Comparison of ENCODE assay signal across 24 cellular contexts in genomic region chr5:179408646-179409045, GRCh38.
DNase-seq lines count a peak whose midpoint lies in the region; ATAC-seq and TF ChIP-seq lines count a peak whose summit lies in the region.
"Had no signal": no experiment of that assay in that cellular context is flagged by ENCODE, and none has a peak within 500 bp of the region (broad histone marks: within the 10 kb centered on the region; RNA-seq: fewer than 3 reads in every experiment).

No MANE protein-coding gene starts in this region.

- no peak overlapping the region for H3K4me2 ChIP-seq in mesenchymal stem cell (ENCODE audit: low read length, poor library complexity, severe bottlenecking)
- H3K4me2 ChIP-seq: BLaER1, GM23338 had no signal

- H4K91ac ChIP-seq in mesenchymal stem cell (ENCODE audit: low read length) = no peak overlapping the region

- H3K4me3 Mint-ChIP-seq in type B pancreatic cell = no peak overlapping the region
- H3K4me3 Mint-ChIP-seq: CD4-positive, CD25-positive, alpha-beta regulatory T cell; GM23338; HFFc6 had no signal

- peak overlapping the region; percentile 30 for H4K8ac ChIP-seq in mesenchymal stem cell (ENCODE audit: low read length)

- H3K36me3 ChIP-seq in H7 (replicated peaks; ENCODE audit: control insufficient read depth, insufficient read depth, low read length) = no peaks in the 10 kb centered on the region
- no peaks in the 10 kb centered on the region for H3K36me3 ChIP-seq in mesenchymal stem cell (ENCODE audit: control insufficient read depth in 1 of 2, insufficient read depth in 2 of 2, low read depth in 1 of 2, low read length in 2 of 2)
- H3K36me3 ChIP-seq: BLaER1, HAP-1 had no signal

- no peak overlapping the region for H3K27ac Mint-ChIP-seq in type B pancreatic cell
- H3K27ac Mint-ChIP-seq: GM23338, HFFc6 had no signal

- no peak overlapping the region for H3K18ac ChIP-seq in mesenchymal stem cell (ENCODE audit: low read depth in 1 of 2, low read length in 2 of 2)

- no peak overlapping the region for H2AK5ac ChIP-seq in mesenchymal stem cell (ENCODE audit: low read length, severe bottlenecking)

- H3K4ac ChIP-seq in mesenchymal stem cell (ENCODE audit: low read depth in 1 of 2, low read length in 2 of 2) = no peak overlapping the region

- no peaks in the 10 kb centered on the region for H3K4me1 ChIP-seq in mesenchymal stem cell (ENCODE audit: control insufficient read depth, insufficient read depth, low read depth, low read length)
- no peaks in the 10 kb centered on the region for H3K4me1 ChIP-seq in foreskin keratinocyte
- H3K4me1 ChIP-seq: HAP-1 had no signal

- no peaks in the 10 kb centered on the region for H3K79me1 ChIP-seq in mesenchymal stem cell (replicated peaks; ENCODE audit: low read length, poor library complexity, severe bottlenecking)

- no peak for ATAC-seq in foreskin keratinocyte
- ATAC-seq: GM23338, K562 had no signal

- no peak for TF ChIP-seq CTCF in coronary artery (IDR thresholded peaks at IDR 0.05)
- no peak for TF ChIP-seq CTCF in type B pancreatic cell (conservative IDR thresholded peaks at IDR 0.05)
- TF ChIP-seq CTCF in foreskin keratinocyte (conservative IDR thresholded peaks at IDR 0.05) = no peak

- DNase-seq in H7 (peak; percentile 64), coronary artery (ENCODE audit: low spot score) (peak; percentile 36), mesenchymal stem cell (no peak), type B pancreatic cell (ENCODE audit: extremely low spot score, unreplicated experiment) (peak; percentile 62), NOMO-1 (lab: John Stamatoyannopoulos, UW; ENCODE audit: unreplicated experiment in 2 of 2) (no peak), COLO668 (lab: John Stamatoyannopoulos, UW; ENCODE audit: unreplicated experiment) (no peak), foreskin keratinocyte (no peak)
- DNase-seq: CD4-positive, CD25-positive, alpha-beta regulatory T cell; DMS53; HFFc6; Kasumi-1; NCI-H1092 treated with DMSO at 0.1 percent for 48 hours; NCI-H1436 treated with DMSO at 0.1 percent for 48 hours; NCI-H187 treated with DMSO at 0.1 percent for 48 hours; NCI-H2171 treated with DMSO at 0.1 percent for 48 hours; NCI-H345; NCI-H510A treated with DMSO at 0.1 percent for 48 hours; NCI-H774; SHP77 had no signal

- no peak overlapping the region for H2BK12ac ChIP-seq in mesenchymal stem cell (ENCODE audit: low read length in 2 of 2)

- H3K9ac ChIP-seq in mesenchymal stem cell (ENCODE audit: low read length) = no peak overlapping the region
- H3K9ac ChIP-seq: BLaER1 had no signal

- no peaks in the 10 kb centered on the region for H3K9me3 ChIP-seq in mesenchymal stem cell (ENCODE audit: control insufficient read depth, low read length)
- H3K9me3 ChIP-seq: BLaER1, HAP-1 had no signal

- H2BK15ac ChIP-seq in mesenchymal stem cell (ENCODE audit: low read depth, poor library complexity, severe bottlenecking) = no peak overlapping the region

- H3K23ac ChIP-seq in mesenchymal stem cell (ENCODE audit: low read length in 2 of 2) = no peak overlapping the region

- no peak overlapping the region for H2AFZ ChIP-seq in mesenchymal stem cell (ENCODE audit: low read depth, low read length)
- H2AFZ ChIP-seq: GM23338 had no signal

- H3K9me3 Mint-ChIP-seq in type B pancreatic cell = no peaks in the 10 kb centered on the region
- H3K9me3 Mint-ChIP-seq: HFFc6 had no signal

- no peaks in the 10 kb centered on the region for H3K36me3 Mint-ChIP-seq in type B pancreatic cell
- H3K36me3 Mint-ChIP-seq: CD4-positive, CD25-positive, alpha-beta regulatory T cell had no signal

- 87% methylated on average over 19 of the region's 19 CpGs for WGBS in mesenchymal stem cell

- no peaks in the 10 kb centered on the region for H3K27me3 ChIP-seq in H7 (ENCODE audit: control insufficient read depth, insufficient read depth, low read length)
- peaks cover 0 to 3% of the 10 kb centered on the region in 2 experiments for H3K27me3 ChIP-seq in mesenchymal stem cell (ENCODE audit: control insufficient read depth in 1 of 2, insufficient read depth in 1 of 2, low read length in 2 of 2)
- H3K27me3 ChIP-seq in foreskin keratinocyte = no peaks in the 10 kb centered on the region
- H3K27me3 ChIP-seq: BLaER1 had no signal

- H3K14ac ChIP-seq in mesenchymal stem cell (ENCODE audit: low read length in 2 of 2) = no peak overlapping the region

- H3K4me3 ChIP-seq in H7 (ENCODE audit: insufficient read depth, low read depth, low read length) (no peak overlapping the region), coronary artery (no peak overlapping the region), mesenchymal stem cell (ENCODE audit: insufficient read depth in 1 of 2, low read depth in 1 of 2, low read length in 2 of 2) (no peak overlapping the region)
- H3K4me3 ChIP-seq: BLaER1, GM23338, HAP-1, K562 had no signal

- H3K27me3 Mint-ChIP-seq in type B pancreatic cell = peaks cover 4% of the 10 kb centered on the region
- H3K27me3 Mint-ChIP-seq: CD4-positive, CD25-positive, alpha-beta regulatory T cell had no signal

- H3K4me1 Mint-ChIP-seq in type B pancreatic cell (ENCODE audit: unreplicated experiment) = peaks cover 10% of the 10 kb centered on the region
- H3K4me1 Mint-ChIP-seq: CD4-positive, CD25-positive, alpha-beta regulatory T cell; GM23338 had no signal

- H3K27ac ChIP-seq in coronary artery (no peak overlapping the region), mesenchymal stem cell (ENCODE audit: low read length, poor library complexity, severe bottlenecking) (no peak overlapping the region), foreskin keratinocyte (no peak overlapping the region)
- H3K27ac ChIP-seq: BLaER1, RWPE1 had no signal

- H2BK5ac ChIP-seq in mesenchymal stem cell (ENCODE audit: low read depth, low read length, poor library complexity, severe bottlenecking) = no peak overlapping the region

- no peak overlapping the region for H2BK120ac ChIP-seq in mesenchymal stem cell (ENCODE audit: low read depth, low read length)

Comparison
In these comparisons a context has a peak if more than half of its experiments do, and no peak if none do; other contexts are left out.
1. DNase-seq: peak in H7 (single experiment), coronary artery (single experiment) and type B pancreatic cell (single experiment); none in mesenchymal stem cell (single experiment), NOMO-1 (0 of 2), COLO668 (single experiment) and foreskin keratinocyte (0 of 2).